Comparison of ENCODE assay signal across 20 cellular contexts in the genomic region with DNA sequence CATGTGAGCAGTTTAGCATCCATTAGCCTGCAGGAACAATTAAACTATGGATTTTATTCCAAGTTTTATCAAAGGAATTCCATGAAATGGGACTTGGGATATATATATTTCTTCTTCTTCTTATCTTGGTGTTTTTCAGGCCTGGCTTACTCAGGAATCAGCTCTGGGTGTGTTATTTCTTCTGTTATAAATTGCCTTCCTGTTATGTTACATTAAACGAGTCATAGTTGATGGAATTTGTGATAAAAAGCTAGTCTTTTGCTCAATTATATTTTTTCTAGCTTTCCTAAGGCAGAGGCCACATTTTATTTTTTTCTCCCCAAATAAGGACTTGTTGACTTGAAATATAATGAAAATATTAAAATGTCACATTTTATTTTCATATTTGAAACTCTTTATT.
A peak's percentile ranks its signal among the peaks of the same experiment; 100 is the strongest.
DNase-seq lines count a peak whose midpoint lies in the region; FAIRE-seq and TF ChIP-seq lines count a peak whose summit lies in the region.
"Had no signal": no experiment of that assay in that cellular context is flagged by ENCODE, and none has a peak within 500 bp of the region (broad histone marks: within the 10 kb centered on the region; RNA-seq: fewer than 3 reads in every experiment).

No MANE protein-coding gene starts in this region.

- H3K4me3 ChIP-seq in adipocyte (ENCODE audit: low read length) (no peak overlapping the region), fibroblast of pulmonary artery (replicated peaks; ENCODE audit: low read depth, low read length) (no peak overlapping the region), skeletal muscle satellite cell (ENCODE audit: low read length) (no peak overlapping the region), coronary artery (no peak overlapping the region)
- H3K4me3 ChIP-seq: BLaER1 treated with 17β-estradiol and CSF1 and Interleukin-3, amounts not matched to agents 10 nM and 100 nM; heart right ventricle; stomach had no signal

- no peak for FAIRE-seq in HTR-8/SVneo (lab: Jason Lieb, UNC)
- FAIRE-seq: GM18507 had no signal

- H3K27me3 ChIP-seq in adipocyte (replicated peaks; ENCODE audit: control insufficient read depth, insufficient read depth, low read length) (no peaks in the 10 kb centered on the region), skeletal muscle satellite cell (ENCODE audit: control insufficient read depth, insufficient read depth, low read length) (peaks cover 3% of the 10 kb centered on the region)
- H3K27me3 ChIP-seq: BLaER1 treated with 17β-estradiol and CSF1 and Interleukin-3, amounts not matched to agents 10 nM and 100 nM; heart right ventricle; stomach had no signal

- TF ChIP-seq CTCF in fibroblast of pulmonary artery (IDR thresholded peaks at IDR 0.05; ENCODE audit: low read length, missing control alignments) (no peak), coronary artery (IDR thresholded peaks at IDR 0.05) (no peak)

- H3K36me3 ChIP-seq in adipocyte (ENCODE audit: control insufficient read depth, insufficient read depth, low read length, severe bottlenecking) = no peaks in the 10 kb centered on the region
- no peaks in the 10 kb centered on the region for H3K36me3 ChIP-seq in skeletal muscle satellite cell (ENCODE audit: insufficient read depth, low read length)
- H3K36me3 ChIP-seq: BLaER1 treated with 17β-estradiol and CSF1 and Interleukin-3, amounts not matched to agents 10 nM and 100 nM; heart right ventricle; stomach had no signal

- H3K9me3 ChIP-seq in adipocyte (ENCODE audit: control insufficient read depth, low read length) (no peaks in the 10 kb centered on the region), skeletal muscle satellite cell (replicated peaks; ENCODE audit: low read length) (peaks cover 4% of the 10 kb centered on the region)
- H3K9me3 ChIP-seq: stomach had no signal

- H3K4me1 ChIP-seq in adipocyte (ENCODE audit: control insufficient read depth, insufficient read depth, low read length) = peaks cover 16% of the 10 kb centered on the region
- H3K4me1 ChIP-seq in skeletal muscle satellite cell (ENCODE audit: control insufficient read depth, insufficient read depth, low read length) = peaks cover 8% of the 10 kb centered on the region
- H3K4me1 ChIP-seq: BLaER1 treated with 17β-estradiol and CSF1 and Interleukin-3, amounts not matched to agents 10 nM and 100 nM; heart right ventricle; stomach had no signal

- DNase-seq in HTR-8/SVneo (ENCODE audit: insufficient read length, low spot score) = peak; percentile 66
- DNase-seq in adipocyte (ENCODE audit: low read depth) = peak; percentile 72
- DNase-seq in fibroblast of pulmonary artery (ENCODE audit: low read depth) = peak; percentile 50
- no peak for DNase-seq in NCI-H2171 (lab: John Stamatoyannopoulos, UW)
- no peak for DNase-seq in NCI-H1694 (lab: John Stamatoyannopoulos, UW)
- no peak for DNase-seq in coronary artery (ENCODE audit: low spot score)
- DNase-seq: activated CD4-positive, CD25-positive, alpha-beta regulatory T cell; activated CD8-positive, alpha-beta T cell treated with anti-CD3 and anti-CD28 coated beads for 36 hours; anterior cingulate cortex; Calu3; heart right ventricle; MM.1S; NCI-H146; NCI-H748 treated with DMSO at 0.1 percent for 48 hours; SIG-M5; stimulated activated CD4-positive, alpha-beta T cell treated with anti-CD3 and anti-CD28 coated beads, Interleukin-12 subunit alpha, Interleukin-12 subunit beta, amount 100 ng/mL, for 4 hours; stomach had no signal

- H3K27ac ChIP-seq in coronary artery = no peak overlapping the region
- H3K27ac ChIP-seq: BLaER1 treated with 17β-estradiol and CSF1 and Interleukin-3, amounts not matched to agents 10 nM and 100 nM; heart right ventricle; stomach had no signal

- H3K9ac ChIP-seq in adipocyte (ENCODE audit: low read length) (no peak overlapping the region), skeletal muscle satellite cell (ENCODE audit: low read depth, low read length) (no peak overlapping the region)
- H3K9ac ChIP-seq: BLaER1 treated with 17β-estradiol and CSF1 and Interleukin-3, amounts not matched to agents 10 nM and 100 nM had no signal

- H3K4me2 ChIP-seq in skeletal muscle satellite cell (ENCODE audit: low read length) = peak overlapping the region; percentile 14
- H3K4me2 ChIP-seq: BLaER1 treated with 17β-estradiol and CSF1 and Interleukin-3, amounts not matched to agents 10 nM and 100 nM had no signal

Comparison
In these comparisons a context has a peak if more than half of its experiments do, and no peak if none do; other contexts are left out.
1. DNase-seq: peak in HTR-8/SVneo (single experiment), adipocyte (single experiment) and fibroblast of pulmonary artery (single experiment); none in NCI-H2171 (single experiment), NCI-H1694 (single experiment) and coronary artery (single experiment).